22 cellular contexts compared by ENCODE assay signal in the genomic region with DNA sequence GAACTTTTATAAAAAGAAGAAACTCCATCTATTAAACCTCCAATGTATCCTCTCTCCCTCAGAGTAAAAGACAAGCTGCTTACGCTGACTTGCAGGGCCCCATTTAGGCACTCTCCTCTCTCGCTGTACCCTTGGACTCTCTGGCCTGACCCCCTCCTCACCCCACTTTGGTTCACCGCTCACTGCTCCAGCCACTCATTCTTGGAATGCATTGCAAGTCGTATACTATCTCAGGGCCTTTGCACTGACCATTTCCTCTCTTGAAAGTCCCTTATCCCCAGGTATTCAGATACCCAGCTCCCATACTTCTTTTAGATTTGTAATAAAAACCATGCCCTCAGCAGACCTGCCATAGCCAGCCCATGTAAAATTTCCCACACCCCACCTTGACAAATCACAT.
"Had no signal": no experiment of that assay in that cellular context is flagged by ENCODE, and none has a peak within 500 bp of the region (broad histone marks: within the 10 kb centered on the region; RNA-seq: fewer than 3 reads in every experiment).

No MANE protein-coding gene starts in this region.

- DNase-seq: colonic mucosa; effector memory CD4-positive, alpha-beta T cell; foreskin keratinocyte; left ventricle myocardium superior; mucosa of descending colon; naive B cell; nucleus accumbens; sigmoid colon; stimulated activated CD4-positive, alpha-beta T cell treated with anti-CD3 and anti-CD28 coated beads, Interleukin-2, amount 100 ng/mL, for 24 hours; stimulated activated CD4-positive, alpha-beta T cell treated with anti-CD3 and anti-CD28 coated beads, Interleukin-4, amount 100 ng/mL, for 24 hours; stimulated activated naive CD8-positive, alpha-beta T cell treated with anti-CD3 and anti-CD28 coated beads, Interleukin-15, Interleukin-2, amounts not matched to agents 100 U/mL and 50 U/mL, for 24 hours; substantia nigra; testis; tibial artery; upper lobe of left lung had no signal

- H3K36me3 ChIP-seq: colonic mucosa, esophagus muscularis mucosa, gastroesophageal sphincter, prostate gland, right atrium auricular region, sigmoid colon, tibial artery, upper lobe of left lung had no signal

- ATAC-seq: foreskin keratinocyte; gastroesophageal sphincter; left ventricle myocardium superior; mucosa of descending colon; natural killer cell treated with Interleukin-12 subunit alpha and Interleukin-12 subunit beta and Interleukin-15 and Interleukin-18, amount 100 ng/mL, for 72 hours; stimulated activated effector memory CD8-positive, alpha-beta T cell treated with anti-CD3 and anti-CD28 coated beads, Interleukin-12 subunit alpha, Interleukin-12 subunit beta, amount 100 ng/mL, for 72 hours; stimulated activated naive CD8-positive, alpha-beta T cell treated with anti-CD3 and anti-CD28 coated beads, Interleukin-15, Interleukin-2, amounts not matched to agents 100 U/mL and 50 U/mL, for 24 hours had no signal

- H3K27ac ChIP-seq: colonic mucosa, esophagus muscularis mucosa, foreskin keratinocyte, gastroesophageal sphincter, prostate gland, right atrium auricular region, sigmoid colon, testis, tibial artery, upper lobe of left lung had no signal

- H3K27me3 ChIP-seq: colonic mucosa, esophagus muscularis mucosa, foreskin keratinocyte, gastroesophageal sphincter, right atrium auricular region, sigmoid colon, testis, tibial artery, upper lobe of left lung had no signal

- H3K9me3 ChIP-seq: colonic mucosa, esophagus muscularis mucosa, gastroesophageal sphincter, mucosa of descending colon, prostate gland, right atrium auricular region, sigmoid colon, testis, tibial artery, upper lobe of left lung had no signal

- H3K4me3 ChIP-seq: colonic mucosa, esophagus muscularis mucosa, gastroesophageal sphincter, lung, mucosa of descending colon, prostate gland, right atrium auricular region, sigmoid colon, testis, tibial artery, upper lobe of left lung had no signal

- H3K4me1 ChIP-seq: colonic mucosa, prostate gland, testis, upper lobe of left lung had no signal
